ENCODE assay signal across 1 cellular context in the genomic region with DNA sequence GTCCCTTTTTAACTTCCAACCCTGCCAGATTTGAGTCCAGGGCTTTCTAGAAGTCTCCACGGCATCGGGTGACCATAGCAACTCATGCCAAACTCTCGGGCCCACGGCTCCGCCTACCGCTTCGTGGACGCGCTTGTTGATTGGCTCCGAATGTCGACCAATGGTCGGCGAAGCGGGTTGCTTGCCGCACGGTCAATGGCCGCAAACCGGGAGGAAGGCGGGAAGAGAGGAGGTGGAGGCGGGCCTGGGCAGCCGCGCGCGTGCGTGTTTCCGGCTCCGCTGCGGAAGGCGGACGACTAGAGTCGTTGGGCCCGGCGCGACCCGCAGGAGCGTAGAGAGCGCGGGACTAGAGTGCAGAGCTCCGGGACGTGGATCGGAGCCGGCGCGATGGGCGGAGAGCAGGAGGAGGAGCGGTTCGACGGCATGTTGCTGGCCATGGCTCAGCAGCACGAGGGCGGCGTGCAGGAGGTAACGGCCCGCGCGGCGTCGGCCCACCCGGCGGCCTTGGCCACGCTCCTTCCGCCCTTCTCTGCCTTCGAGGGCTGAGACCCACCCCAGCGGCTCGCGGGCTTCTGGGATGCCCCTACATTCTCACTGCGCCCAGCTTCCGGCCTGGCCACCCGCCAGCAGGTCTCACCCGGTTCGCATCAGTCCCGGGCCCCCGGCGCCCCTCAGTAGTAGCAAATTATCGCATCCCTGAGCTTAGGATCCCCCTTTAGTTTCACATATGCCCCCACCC.
TF ChIP-seq lines count a peak whose summit lies in the region.

A gene (plus strand): TSS at position 282 of the 739 bp plus-strand sequence. CDS start 106 bp downstream, at position 388.

TF ChIP-seq in K562, 482 proteins besides CTCF, POLR2A, EP300 and RAD21 (continued from another document and continues in another):
- TF ChIP-seq ZNF316 (IDR thresholded peaks at IDR 0.05) (0 out of 2 replicates have a peak, but pooled peaks have one; percentile 4), ZNF780A (CRISPR knock-in tag; IDR thresholded peaks at IDR 0.05) (no peak), MCM3 (IDR thresholded peaks at IDR 0.05) (no peak)
- TF ChIP-seq, protein P1, sequence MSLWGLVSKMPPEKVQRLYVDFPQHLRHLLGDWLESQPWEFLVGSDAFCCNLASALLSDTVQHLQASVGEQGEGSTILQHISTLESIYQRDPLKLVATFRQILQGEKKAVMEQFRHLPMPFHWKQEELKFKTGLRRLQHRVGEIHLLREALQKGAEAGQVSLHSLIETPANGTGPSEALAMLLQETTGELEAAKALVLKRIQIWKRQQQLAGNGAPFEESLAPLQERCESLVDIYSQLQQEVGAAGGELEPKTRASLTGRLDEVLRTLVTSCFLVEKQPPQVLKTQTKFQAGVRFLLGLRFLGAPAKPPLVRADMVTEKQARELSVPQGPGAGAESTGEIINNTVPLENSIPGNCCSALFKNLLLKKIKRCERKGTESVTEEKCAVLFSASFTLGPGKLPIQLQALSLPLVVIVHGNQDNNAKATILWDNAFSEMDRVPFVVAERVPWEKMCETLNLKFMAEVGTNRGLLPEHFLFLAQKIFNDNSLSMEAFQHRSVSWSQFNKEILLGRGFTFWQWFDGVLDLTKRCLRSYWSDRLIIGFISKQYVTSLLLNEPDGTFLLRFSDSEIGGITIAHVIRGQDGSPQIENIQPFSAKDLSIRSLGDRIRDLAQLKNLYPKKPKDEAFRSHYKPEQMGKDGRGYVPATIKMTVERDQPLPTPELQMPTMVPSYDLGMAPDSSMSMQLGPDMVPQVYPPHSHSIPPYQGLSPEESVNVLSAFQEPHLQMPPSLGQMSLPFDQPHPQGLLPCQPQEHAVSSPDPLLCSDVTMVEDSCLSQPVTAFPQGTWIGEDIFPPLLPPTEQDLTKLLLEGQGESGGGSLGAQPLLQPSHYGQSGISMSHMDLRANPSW (CRISPR knock-in tag; IDR thresholded peaks at IDR 0.05): 0 out of 2 replicates have a peak, but pooled peaks have one; percentile 32
- TF ChIP-seq, protein P2, sequence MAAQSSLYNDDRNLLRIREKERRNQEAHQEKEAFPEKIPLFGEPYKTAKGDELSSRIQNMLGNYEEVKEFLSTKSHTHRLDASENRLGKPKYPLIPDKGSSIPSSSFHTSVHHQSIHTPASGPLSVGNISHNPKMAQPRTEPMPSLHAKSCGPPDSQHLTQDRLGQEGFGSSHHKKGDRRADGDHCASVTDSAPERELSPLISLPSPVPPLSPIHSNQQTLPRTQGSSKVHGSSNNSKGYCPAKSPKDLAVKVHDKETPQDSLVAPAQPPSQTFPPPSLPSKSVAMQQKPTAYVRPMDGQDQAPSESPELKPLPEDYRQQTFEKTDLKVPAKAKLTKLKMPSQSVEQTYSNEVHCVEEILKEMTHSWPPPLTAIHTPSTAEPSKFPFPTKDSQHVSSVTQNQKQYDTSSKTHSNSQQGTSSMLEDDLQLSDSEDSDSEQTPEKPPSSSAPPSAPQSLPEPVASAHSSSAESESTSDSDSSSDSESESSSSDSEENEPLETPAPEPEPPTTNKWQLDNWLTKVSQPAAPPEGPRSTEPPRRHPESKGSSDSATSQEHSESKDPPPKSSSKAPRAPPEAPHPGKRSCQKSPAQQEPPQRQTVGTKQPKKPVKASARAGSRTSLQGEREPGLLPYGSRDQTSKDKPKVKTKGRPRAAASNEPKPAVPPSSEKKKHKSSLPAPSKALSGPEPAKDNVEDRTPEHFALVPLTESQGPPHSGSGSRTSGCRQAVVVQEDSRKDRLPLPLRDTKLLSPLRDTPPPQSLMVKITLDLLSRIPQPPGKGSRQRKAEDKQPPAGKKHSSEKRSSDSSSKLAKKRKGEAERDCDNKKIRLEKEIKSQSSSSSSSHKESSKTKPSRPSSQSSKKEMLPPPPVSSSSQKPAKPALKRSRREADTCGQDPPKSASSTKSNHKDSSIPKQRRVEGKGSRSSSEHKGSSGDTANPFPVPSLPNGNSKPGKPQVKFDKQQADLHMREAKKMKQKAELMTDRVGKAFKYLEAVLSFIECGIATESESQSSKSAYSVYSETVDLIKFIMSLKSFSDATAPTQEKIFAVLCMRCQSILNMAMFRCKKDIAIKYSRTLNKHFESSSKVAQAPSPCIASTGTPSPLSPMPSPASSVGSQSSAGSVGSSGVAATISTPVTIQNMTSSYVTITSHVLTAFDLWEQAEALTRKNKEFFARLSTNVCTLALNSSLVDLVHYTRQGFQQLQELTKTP (IDR thresholded peaks at IDR 0.05; ENCODE audit: low read depth in 1 of 2, partially characterized antibody in 2 of 2): no peak
- TF ChIP-seq, protein P3, sequence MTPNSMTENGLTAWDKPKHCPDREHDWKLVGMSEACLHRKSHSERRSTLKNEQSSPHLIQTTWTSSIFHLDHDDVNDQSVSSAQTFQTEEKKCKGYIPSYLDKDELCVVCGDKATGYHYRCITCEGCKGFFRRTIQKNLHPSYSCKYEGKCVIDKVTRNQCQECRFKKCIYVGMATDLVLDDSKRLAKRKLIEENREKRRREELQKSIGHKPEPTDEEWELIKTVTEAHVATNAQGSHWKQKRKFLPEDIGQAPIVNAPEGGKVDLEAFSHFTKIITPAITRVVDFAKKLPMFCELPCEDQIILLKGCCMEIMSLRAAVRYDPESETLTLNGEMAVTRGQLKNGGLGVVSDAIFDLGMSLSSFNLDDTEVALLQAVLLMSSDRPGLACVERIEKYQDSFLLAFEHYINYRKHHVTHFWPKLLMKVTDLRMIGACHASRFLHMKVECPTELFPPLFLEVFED (CRISPR knock-in tag; conservative IDR thresholded peaks at IDR 0.05): 0 out of 2 replicates have a peak, but pooled peaks have one; percentile 27
- TF ChIP-seq, protein P4, sequence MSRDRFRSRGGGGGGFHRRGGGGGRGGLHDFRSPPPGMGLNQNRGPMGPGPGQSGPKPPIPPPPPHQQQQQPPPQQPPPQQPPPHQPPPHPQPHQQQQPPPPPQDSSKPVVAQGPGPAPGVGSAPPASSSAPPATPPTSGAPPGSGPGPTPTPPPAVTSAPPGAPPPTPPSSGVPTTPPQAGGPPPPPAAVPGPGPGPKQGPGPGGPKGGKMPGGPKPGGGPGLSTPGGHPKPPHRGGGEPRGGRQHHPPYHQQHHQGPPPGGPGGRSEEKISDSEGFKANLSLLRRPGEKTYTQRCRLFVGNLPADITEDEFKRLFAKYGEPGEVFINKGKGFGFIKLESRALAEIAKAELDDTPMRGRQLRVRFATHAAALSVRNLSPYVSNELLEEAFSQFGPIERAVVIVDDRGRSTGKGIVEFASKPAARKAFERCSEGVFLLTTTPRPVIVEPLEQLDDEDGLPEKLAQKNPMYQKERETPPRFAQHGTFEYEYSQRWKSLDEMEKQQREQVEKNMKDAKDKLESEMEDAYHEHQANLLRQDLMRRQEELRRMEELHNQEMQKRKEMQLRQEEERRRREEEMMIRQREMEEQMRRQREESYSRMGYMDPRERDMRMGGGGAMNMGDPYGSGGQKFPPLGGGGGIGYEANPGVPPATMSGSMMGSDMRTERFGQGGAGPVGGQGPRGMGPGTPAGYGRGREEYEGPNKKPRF (IDR thresholded peaks at IDR 0.05; ENCODE audit: low read depth, low read length): no peak
- TF ChIP-seq, protein P5, sequence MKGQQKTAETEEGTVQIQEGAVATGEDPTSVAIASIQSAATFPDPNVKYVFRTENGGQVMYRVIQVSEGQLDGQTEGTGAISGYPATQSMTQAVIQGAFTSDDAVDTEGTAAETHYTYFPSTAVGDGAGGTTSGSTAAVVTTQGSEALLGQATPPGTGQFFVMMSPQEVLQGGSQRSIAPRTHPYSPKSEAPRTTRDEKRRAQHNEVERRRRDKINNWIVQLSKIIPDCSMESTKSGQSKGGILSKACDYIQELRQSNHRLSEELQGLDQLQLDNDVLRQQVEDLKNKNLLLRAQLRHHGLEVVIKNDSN (CRISPR knock-in tag; IDR thresholded peaks at IDR 0.05): no peak
- TF ChIP-seq, protein P6, sequence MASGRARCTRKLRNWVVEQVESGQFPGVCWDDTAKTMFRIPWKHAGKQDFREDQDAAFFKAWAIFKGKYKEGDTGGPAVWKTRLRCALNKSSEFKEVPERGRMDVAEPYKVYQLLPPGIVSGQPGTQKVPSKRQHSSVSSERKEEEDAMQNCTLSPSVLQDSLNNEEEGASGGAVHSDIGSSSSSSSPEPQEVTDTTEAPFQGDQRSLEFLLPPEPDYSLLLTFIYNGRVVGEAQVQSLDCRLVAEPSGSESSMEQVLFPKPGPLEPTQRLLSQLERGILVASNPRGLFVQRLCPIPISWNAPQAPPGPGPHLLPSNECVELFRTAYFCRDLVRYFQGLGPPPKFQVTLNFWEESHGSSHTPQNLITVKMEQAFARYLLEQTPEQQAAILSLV (tag; IDR thresholded peaks at IDR 0.05): no peak
- TF ChIP-seq, protein P7, sequence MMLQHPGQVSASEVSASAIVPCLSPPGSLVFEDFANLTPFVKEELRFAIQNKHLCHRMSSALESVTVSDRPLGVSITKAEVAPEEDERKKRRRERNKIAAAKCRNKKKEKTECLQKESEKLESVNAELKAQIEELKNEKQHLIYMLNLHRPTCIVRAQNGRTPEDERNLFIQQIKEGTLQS (IDR thresholded peaks at IDR 0.05): no peak
- TF ChIP-seq, protein P7 (CRISPR knock-in tag; conservative IDR thresholded peaks at IDR 0.05): no peak
- TF ChIP-seq, protein P8, sequence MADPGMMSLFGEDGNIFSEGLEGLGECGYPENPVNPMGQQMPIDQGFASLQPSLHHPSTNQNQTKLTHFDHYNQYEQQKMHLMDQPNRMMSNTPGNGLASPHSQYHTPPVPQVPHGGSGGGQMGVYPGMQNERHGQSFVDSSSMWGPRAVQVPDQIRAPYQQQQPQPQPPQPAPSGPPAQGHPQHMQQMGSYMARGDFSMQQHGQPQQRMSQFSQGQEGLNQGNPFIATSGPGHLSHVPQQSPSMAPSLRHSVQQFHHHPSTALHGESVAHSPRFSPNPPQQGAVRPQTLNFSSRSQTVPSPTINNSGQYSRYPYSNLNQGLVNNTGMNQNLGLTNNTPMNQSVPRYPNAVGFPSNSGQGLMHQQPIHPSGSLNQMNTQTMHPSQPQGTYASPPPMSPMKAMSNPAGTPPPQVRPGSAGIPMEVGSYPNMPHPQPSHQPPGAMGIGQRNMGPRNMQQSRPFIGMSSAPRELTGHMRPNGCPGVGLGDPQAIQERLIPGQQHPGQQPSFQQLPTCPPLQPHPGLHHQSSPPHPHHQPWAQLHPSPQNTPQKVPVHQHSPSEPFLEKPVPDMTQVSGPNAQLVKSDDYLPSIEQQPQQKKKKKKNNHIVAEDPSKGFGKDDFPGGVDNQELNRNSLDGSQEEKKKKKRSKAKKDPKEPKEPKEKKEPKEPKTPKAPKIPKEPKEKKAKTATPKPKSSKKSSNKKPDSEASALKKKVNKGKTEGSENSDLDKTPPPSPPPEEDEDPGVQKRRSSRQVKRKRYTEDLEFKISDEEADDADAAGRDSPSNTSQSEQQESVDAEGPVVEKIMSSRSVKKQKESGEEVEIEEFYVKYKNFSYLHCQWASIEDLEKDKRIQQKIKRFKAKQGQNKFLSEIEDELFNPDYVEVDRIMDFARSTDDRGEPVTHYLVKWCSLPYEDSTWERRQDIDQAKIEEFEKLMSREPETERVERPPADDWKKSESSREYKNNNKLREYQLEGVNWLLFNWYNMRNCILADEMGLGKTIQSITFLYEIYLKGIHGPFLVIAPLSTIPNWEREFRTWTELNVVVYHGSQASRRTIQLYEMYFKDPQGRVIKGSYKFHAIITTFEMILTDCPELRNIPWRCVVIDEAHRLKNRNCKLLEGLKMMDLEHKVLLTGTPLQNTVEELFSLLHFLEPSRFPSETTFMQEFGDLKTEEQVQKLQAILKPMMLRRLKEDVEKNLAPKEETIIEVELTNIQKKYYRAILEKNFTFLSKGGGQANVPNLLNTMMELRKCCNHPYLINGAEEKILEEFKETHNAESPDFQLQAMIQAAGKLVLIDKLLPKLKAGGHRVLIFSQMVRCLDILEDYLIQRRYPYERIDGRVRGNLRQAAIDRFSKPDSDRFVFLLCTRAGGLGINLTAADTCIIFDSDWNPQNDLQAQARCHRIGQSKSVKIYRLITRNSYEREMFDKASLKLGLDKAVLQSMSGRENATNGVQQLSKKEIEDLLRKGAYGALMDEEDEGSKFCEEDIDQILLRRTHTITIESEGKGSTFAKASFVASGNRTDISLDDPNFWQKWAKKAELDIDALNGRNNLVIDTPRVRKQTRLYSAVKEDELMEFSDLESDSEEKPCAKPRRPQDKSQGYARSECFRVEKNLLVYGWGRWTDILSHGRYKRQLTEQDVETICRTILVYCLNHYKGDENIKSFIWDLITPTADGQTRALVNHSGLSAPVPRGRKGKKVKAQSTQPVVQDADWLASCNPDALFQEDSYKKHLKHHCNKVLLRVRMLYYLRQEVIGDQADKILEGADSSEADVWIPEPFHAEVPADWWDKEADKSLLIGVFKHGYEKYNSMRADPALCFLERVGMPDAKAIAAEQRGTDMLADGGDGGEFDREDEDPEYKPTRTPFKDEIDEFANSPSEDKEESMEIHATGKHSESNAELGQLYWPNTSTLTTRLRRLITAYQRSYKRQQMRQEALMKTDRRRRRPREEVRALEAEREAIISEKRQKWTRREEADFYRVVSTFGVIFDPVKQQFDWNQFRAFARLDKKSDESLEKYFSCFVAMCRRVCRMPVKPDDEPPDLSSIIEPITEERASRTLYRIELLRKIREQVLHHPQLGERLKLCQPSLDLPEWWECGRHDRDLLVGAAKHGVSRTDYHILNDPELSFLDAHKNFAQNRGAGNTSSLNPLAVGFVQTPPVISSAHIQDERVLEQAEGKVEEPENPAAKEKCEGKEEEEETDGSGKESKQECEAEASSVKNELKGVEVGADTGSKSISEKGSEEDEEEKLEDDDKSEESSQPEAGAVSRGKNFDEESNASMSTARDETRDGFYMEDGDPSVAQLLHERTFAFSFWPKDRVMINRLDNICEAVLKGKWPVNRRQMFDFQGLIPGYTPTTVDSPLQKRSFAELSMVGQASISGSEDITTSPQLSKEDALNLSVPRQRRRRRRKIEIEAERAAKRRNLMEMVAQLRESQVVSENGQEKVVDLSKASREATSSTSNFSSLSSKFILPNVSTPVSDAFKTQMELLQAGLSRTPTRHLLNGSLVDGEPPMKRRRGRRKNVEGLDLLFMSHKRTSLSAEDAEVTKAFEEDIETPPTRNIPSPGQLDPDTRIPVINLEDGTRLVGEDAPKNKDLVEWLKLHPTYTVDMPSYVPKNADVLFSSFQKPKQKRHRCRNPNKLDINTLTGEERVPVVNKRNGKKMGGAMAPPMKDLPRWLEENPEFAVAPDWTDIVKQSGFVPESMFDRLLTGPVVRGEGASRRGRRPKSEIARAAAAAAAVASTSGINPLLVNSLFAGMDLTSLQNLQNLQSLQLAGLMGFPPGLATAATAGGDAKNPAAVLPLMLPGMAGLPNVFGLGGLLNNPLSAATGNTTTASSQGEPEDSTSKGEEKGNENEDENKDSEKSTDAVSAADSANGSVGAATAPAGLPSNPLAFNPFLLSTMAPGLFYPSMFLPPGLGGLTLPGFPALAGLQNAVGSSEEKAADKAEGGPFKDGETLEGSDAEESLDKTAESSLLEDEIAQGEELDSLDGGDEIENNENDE (IDR thresholded peaks at IDR 0.05; ENCODE audit: low read depth, low read length): no peak
